In genomic region chr2:198304859-198305258, GRCh38 we compare ENCODE assay signal across 1 cellular context.
TF ChIP-seq lines count a peak whose summit lies in the region.

No MANE protein-coding gene starts in this region.

TF ChIP-seq in H1, 55 proteins besides CTCF, POLR2A, EP300 and RAD21 (continued from another document):
- TF ChIP-seq NANOG (IDR thresholded peaks at IDR 0.05; ENCODE audit: insufficient read depth, low read depth, low read length, poor library complexity, severe bottlenecking) (no peak), FOSL1 (IDR thresholded peaks at IDR 0.05; ENCODE audit: insufficient read depth, low read depth, low read length) (no peak), TAF7 (optimal IDR thresholded peaks at IDR 0.05; ENCODE audit: borderline replicate concordance, low read depth, low read length) (no peak), POU5F1 (IDR thresholded peaks at IDR 0.05; ENCODE audit: low read depth, low read length) (no peak), TEAD4 (IDR thresholded peaks at IDR 0.05; ENCODE audit: low read depth, low read length) (no peak), EZH2 (IDR thresholded peaks at IDR 0.05; ENCODE audit: low read depth, low read length, severe bottlenecking) (no peak)
